Comparison of ENCODE assay signal across 30 cellular contexts in the genomic region with DNA sequence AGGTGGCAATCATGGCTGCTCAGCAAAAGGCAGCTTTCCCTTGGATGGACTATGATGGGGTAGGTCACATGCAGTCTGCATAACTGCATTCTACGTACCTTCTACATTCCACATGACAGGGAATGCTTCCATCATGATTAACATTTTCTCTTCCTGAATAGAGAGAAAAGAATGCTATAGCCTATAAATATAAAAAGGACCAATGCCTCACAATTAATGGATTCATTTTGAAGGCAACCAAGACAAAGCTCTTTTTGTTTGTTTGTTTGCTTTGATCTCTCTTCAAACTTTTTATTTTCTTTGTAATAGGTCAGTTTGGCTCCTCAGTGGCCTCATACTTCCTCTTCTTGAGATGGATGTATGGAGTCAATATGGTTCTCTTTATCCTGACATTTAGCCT.
"Had no signal": no experiment of that assay in that cellular context is flagged by ENCODE, and none has a peak within 500 bp of the region (broad histone marks: within the 10 kb centered on the region; RNA-seq: fewer than 3 reads in every experiment).

No MANE protein-coding gene starts in this region.

- ATAC-seq: naive thymus-derived CD8-positive, alpha-beta T cell; natural killer cell treated with Interleukin-12 subunit alpha and Interleukin-12 subunit beta and Interleukin-15 and Interleukin-18, amount 100 ng/mL, for 72 hours; pancreas; right cardiac atrium; right lobe of liver; stimulated activated memory B cell treated with anti-CD40 and anti-IgM and Interleukin-4, amounts not matched to agents 10 μg/mL and 1 μg/mL and 100 μg/mL, for 72 hours; stimulated activated naive CD8-positive, alpha-beta T cell treated with anti-CD3 and anti-CD28 coated beads, Interleukin-15, amount 100 ng/mL, for 72 hours; stimulated activated naive CD8-positive, alpha-beta T cell treated with anti-CD3 and anti-CD28 coated beads, Interleukin-15, Interleukin-2, amounts not matched to agents 100 U/mL and 50 U/mL, for 24 hours; upper lobe of right lung had no signal

- H3K27me3 ChIP-seq: pancreas, right lobe of liver, sigmoid colon, spleen, suprapubic skin, testis, tibial artery, transverse colon, upper lobe of right lung, uterus had no signal

- DNase-seq: naive thymus-derived CD8-positive, alpha-beta T cell; nephron progenitor cell; nucleus accumbens; pancreas; retina; right cardiac atrium; right lobe of liver; sigmoid colon; spleen; stimulated activated CD4-positive, alpha-beta T cell treated with anti-CD3 and anti-CD28 coated beads, Interleukin-12 subunit alpha, Interleukin-12 subunit beta, amount 100 ng/mL, for 4 hours; stimulated activated CD4-positive, alpha-beta T cell treated with anti-CD3 and anti-CD28 coated beads, Interleukin-1b, Interleukin-23, amount 100 ng/mL, for 48 hours; stimulated activated CD4-positive, alpha-beta T cell treated with anti-CD3 and anti-CD28 coated beads, Interleukin-4, amount 100 ng/mL, for 1 hour; stimulated activated CD4-positive, alpha-beta T cell treated with anti-CD3 and anti-CD28 coated beads, Interleukin-4, amount 100 ng/mL, for 4 hours; stimulated activated CD8-positive, alpha-beta memory T cell treated with anti-CD3 and anti-CD28 coated beads, Interleukin-4, amount 100 ng/mL, for 48 hours; stimulated activated naive CD4-positive, alpha-beta T cell; stimulated activated naive CD8-positive, alpha-beta T cell treated with anti-CD3 and anti-CD28 coated beads, Interleukin-15, amount 100 ng/mL, for 72 hours; stimulated activated naive CD8-positive, alpha-beta T cell treated with anti-CD3 and anti-CD28 coated beads, Interleukin-15, Interleukin-2, amounts not matched to agents 100 U/mL and 50 U/mL, for 24 hours; substantia nigra; testis; tibial artery; transverse colon; upper lobe of right lung; uterus had no signal

- H3K4me1 ChIP-seq: pancreas, prostate gland, right lobe of liver, sigmoid colon, spleen, suprapubic skin, testis, tibial artery, upper lobe of right lung, uterus had no signal

- H3K4me3 ChIP-seq: pancreas, prostate gland, right lobe of liver, sigmoid colon, skin epidermis, smooth muscle cell, spleen, suprapubic skin, testis, tibial artery, transverse colon, upper lobe of right lung, uterus had no signal

- H3K27ac ChIP-seq: neutrophil, pancreas, prostate gland, right lobe of liver, sigmoid colon, skin epidermis, spleen, suprapubic skin, testis, tibial artery, transverse colon, upper lobe of right lung, uterus had no signal

- H3K9me3 ChIP-seq: neutrophil, pancreas, prostate gland, right lobe of liver, sigmoid colon, spleen, suprapubic skin, testis, tibial artery, transverse colon, upper lobe of right lung, uterus had no signal

- H3K36me3 ChIP-seq: neutrophil, pancreas, prostate gland, right lobe of liver, sigmoid colon, spleen, suprapubic skin, tibial artery, transverse colon, upper lobe of right lung, uterus had no signal
